In the genomic region with DNA sequence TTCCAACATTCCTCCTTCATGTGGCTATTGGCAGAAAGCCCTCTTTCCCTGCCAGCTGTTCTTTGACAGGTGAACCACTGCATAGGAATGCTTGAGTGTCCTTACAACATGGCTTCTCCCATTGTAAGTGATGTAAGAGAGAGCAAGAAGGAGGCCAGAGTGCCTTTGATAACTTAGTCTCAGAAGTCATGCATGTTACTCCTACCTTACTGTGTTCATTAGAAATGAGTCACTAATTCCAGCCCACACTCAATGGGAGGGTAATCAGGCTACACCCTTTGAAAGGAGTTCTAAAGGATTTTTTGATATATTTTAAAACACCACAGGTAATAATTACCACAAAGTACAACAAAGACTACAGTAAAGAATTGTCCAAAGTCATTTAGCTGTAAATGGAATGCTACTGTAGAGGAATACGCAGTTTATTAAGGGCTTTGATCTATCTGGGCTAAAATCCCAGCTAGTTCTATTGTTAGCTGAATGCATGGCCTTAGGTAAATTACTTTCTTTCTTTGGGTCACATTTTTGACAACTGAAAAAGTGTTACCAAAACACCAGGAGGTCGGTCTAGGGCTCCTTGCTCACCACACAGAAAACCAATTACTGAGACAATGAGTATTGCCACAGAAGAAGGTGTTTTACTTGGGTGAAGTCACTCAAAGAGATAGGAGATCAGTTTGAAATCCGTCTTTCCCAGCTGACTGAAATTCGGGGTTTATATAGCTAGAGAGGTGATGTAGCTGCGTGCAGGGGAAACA, we compare ENCODE assay signal across 16 cellular contexts.
"Had no signal": no experiment of that assay in that cellular context is flagged by ENCODE, and none has a peak within 500 bp of the region (broad histone marks: within the 10 kb centered on the region; RNA-seq: fewer than 3 reads in every experiment).

No MANE protein-coding gene starts in this region.

- H3K4me1 ChIP-seq: pancreas, sigmoid colon, spleen, stomach had no signal

- H3K36me3 ChIP-seq: pancreas, sigmoid colon, spleen, stomach, thoracic aorta had no signal

- FAIRE-seq: pancreas had no signal

- H3K4me3 ChIP-seq: mucosa of descending colon, pancreas, sigmoid colon, spleen, stomach, thoracic aorta had no signal

- ATAC-seq: activated CD4-positive, CD25-positive, alpha-beta regulatory T cell treated with anti-CD3 and anti-CD28 coated beads, Interleukin-2, amount 50 U/mL, for 24 hours; activated naive CD8-positive, alpha-beta T cell treated with anti-CD3 and anti-CD28 coated beads, Interleukin-2, amount 50 U/mL, for 24 hours; activated T-helper 17 cell treated with anti-CD3 and anti-CD28 coated beads, Interleukin-2, amount 50 U/mL, for 72 hours; left colon; mucosa of descending colon; naive thymus-derived CD4-positive, alpha-beta T cell; pancreas had no signal

- H3K9me3 ChIP-seq: pancreas had no signal

- H3K27me3 ChIP-seq: pancreas, sigmoid colon, spleen, stomach had no signal

- H3K27ac ChIP-seq: pancreas, sigmoid colon, spleen, stomach, thoracic aorta had no signal

- DNase-seq: activated naive CD4-positive, alpha-beta T cell treated with Interleukin-2 at 50 U/mL for 16 hours; activated naive CD8-positive, alpha-beta T cell treated with anti-CD3 and anti-CD28 coated beads, Interleukin-2, amount 50 U/mL, for 24 hours; aorta; foreskin melanocyte; immature natural killer cell; left colon; mucosa of descending colon; naive thymus-derived CD4-positive, alpha-beta T cell; pancreas; sigmoid colon; spleen; stimulated activated CD4-positive, alpha-beta T cell treated with anti-CD3 and anti-CD28 coated beads, Interleukin-1b, Interleukin-23, amount 100 ng/mL, for 48 hours; stomach had no signal
